1 cellular context compared by ENCODE assay signal in genomic region chr2:64478036-64478435, GRCh38.
TF ChIP-seq lines count a peak whose summit lies in the region.

No MANE protein-coding gene starts in this region.

TF ChIP-seq in GM23338, 12 proteins besides CTCF, POLR2A, EP300 and RAD21 (continued from another document):
- TF ChIP-seq ZNF462 (CRISPR knock-in tag; IDR thresholded peaks at IDR 0.05): no peak
- TF ChIP-seq ZNF331 (CRISPR knock-in tag; IDR thresholded peaks at IDR 0.05; ENCODE audit: low read depth): no peak
- TF ChIP-seq POLR2AphosphoS5 (IDR thresholded peaks at IDR 0.05; ENCODE audit: low read depth): no peak
- TF ChIP-seq ETS1 (IDR thresholded peaks at IDR 0.05): no peak
- TF ChIP-seq JUNB (IDR thresholded peaks at IDR 0.05; ENCODE audit: unreplicated experiment): no peak
- TF ChIP-seq ZNF114 (CRISPR knock-in tag; IDR thresholded peaks at IDR 0.05): no peak
- TF ChIP-seq NANOG (IDR thresholded peaks at IDR 0.05; ENCODE audit: borderline replicate concordance): no peak
- no peak for TF ChIP-seq EZH2 (IDR thresholded peaks at IDR 0.05; ENCODE audit: low read depth, unreplicated experiment)
